Comparison of ENCODE assay signal across 15 cellular contexts in the genomic region with DNA sequence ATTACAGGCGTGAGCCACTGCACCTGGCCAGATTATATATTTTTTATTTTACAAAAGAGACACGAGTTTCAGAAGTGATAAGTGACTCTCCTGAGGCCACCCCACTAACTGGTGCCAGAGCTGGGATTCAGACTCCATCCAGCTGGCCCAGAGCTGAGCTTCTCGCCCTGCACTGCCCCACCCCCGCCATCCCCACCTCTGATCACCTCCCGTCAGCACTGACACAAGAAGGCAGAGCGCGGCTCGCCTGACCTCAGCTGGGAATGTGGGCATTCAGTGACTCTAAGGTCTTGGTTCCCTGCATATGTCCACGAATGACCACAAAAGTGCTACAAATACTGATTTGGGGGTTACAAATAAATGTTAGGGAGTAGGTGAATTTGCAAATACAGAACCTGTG. TPM values are rescaled to one million over a fixed set of nuclear protein-coding genes. Genes with fewer than 3 reads are reported as not detected.
DNase-seq lines count a peak whose midpoint lies in the region; ATAC-seq and TF ChIP-seq lines count a peak whose summit lies in the region.
"Had no signal": no experiment of that assay in that cellular context is flagged by ENCODE, and none has a peak within 500 bp of the region (broad histone marks: within the 10 kb centered on the region; RNA-seq: fewer than 3 reads in every experiment).

No MANE protein-coding gene starts in this region.

- no peak overlapping the region for H3K4me3 Mint-ChIP-seq in activated naive CD8-positive, alpha-beta T cell treated with anti-CD3 and anti-CD28 coated beads, Interleukin-2, amount 10 ng/mL, durations not matched to agents 7 days and 5 days
- no peak overlapping the region for H3K4me3 Mint-ChIP-seq in activated naive CD8-positive, alpha-beta T cell treated with anti-CD3 and anti-CD28 coated beads, Interleukin-2, amount 50 U/mL, for 24 hours
- no peak overlapping the region for H3K4me3 Mint-ChIP-seq in glutamatergic neuron (ENCODE audit: unreplicated experiment)
- no peak overlapping the region for H3K4me3 Mint-ChIP-seq in activated T-helper 2 cell treated with anti-CD3 and anti-CD28 coated beads, Interferon-gamma antibody, Interleukin-2, Interleukin-4, amounts not matched to agents 10 μg/mL and 5 μg/mL and 100 μg/mL, durations not matched to agents 14 hours and 24 hours and 36 hours (ENCODE audit: low read depth)
- H3K4me3 Mint-ChIP-seq: CD8-positive, alpha-beta memory T cell had no signal

- no peaks in the 10 kb centered on the region for H3K4me1 Mint-ChIP-seq in activated naive CD8-positive, alpha-beta T cell treated with anti-CD3 and anti-CD28 coated beads, Interleukin-2, amount 10 ng/mL, durations not matched to agents 7 days and 5 days
- H3K4me1 Mint-ChIP-seq in activated naive CD8-positive, alpha-beta T cell treated with anti-CD3 and anti-CD28 coated beads, Interleukin-2, amount 50 U/mL, for 24 hours, result no peaks in the 10 kb centered on the region
- peaks cover 9% of the 10 kb centered on the region for H3K4me1 Mint-ChIP-seq in glutamatergic neuron (ENCODE audit: low read depth, unreplicated experiment)
- no peaks in the 10 kb centered on the region for H3K4me1 Mint-ChIP-seq in activated T-helper 2 cell treated with anti-CD3 and anti-CD28 coated beads, Interferon-gamma antibody, Interleukin-2, Interleukin-4, amounts not matched to agents 10 μg/mL and 5 μg/mL and 100 μg/mL, durations not matched to agents 14 hours and 24 hours and 36 hours (ENCODE audit: low read depth)
- H3K4me1 Mint-ChIP-seq: CD8-positive, alpha-beta memory T cell had no signal

- no peak for TF ChIP-seq CTCF in glutamatergic neuron (IDR thresholded peaks at IDR 0.05; ENCODE audit: partially characterized antibody, unreplicated experiment)

- H3K9me3 Mint-ChIP-seq in activated naive CD8-positive, alpha-beta T cell treated with anti-CD3 and anti-CD28 coated beads, Interleukin-2, amount 10 ng/mL, durations not matched to agents 7 days and 5 days, result peaks cover 2% of the 10 kb centered on the region
- H3K9me3 Mint-ChIP-seq in activated naive CD8-positive, alpha-beta T cell treated with anti-CD3 and anti-CD28 coated beads, Interleukin-2, amount 50 U/mL, for 24 hours, result no peaks in the 10 kb centered on the region
- H3K9me3 Mint-ChIP-seq in glutamatergic neuron (ENCODE audit: unreplicated experiment), result peaks cover 14% of the 10 kb centered on the region
- peaks cover 4% of the 10 kb centered on the region for H3K9me3 Mint-ChIP-seq in activated T-helper 2 cell treated with anti-CD3 and anti-CD28 coated beads, Interferon-gamma antibody, Interleukin-2, Interleukin-4, amounts not matched to agents 10 μg/mL and 5 μg/mL and 100 μg/mL, durations not matched to agents 14 hours and 24 hours and 36 hours

- no peaks in the 10 kb centered on the region for H3K27me3 Mint-ChIP-seq in activated naive CD8-positive, alpha-beta T cell treated with anti-CD3 and anti-CD28 coated beads, Interleukin-2, amount 10 ng/mL, durations not matched to agents 7 days and 5 days
- no peaks in the 10 kb centered on the region for H3K27me3 Mint-ChIP-seq in activated naive CD8-positive, alpha-beta T cell treated with anti-CD3 and anti-CD28 coated beads, Interleukin-2, amount 50 U/mL, for 24 hours
- peaks cover 5% of the 10 kb centered on the region for H3K27me3 Mint-ChIP-seq in glutamatergic neuron (ENCODE audit: unreplicated experiment)
- no peaks in the 10 kb centered on the region for H3K27me3 Mint-ChIP-seq in activated T-helper 2 cell treated with anti-CD3 and anti-CD28 coated beads, Interferon-gamma antibody, Interleukin-2, Interleukin-4, amounts not matched to agents 10 μg/mL and 5 μg/mL and 100 μg/mL, durations not matched to agents 14 hours and 24 hours and 36 hours (ENCODE audit: low read depth)

- intact Hi-C loops in activated T-helper 2 cell treated with anti-CD3 and anti-CD28 coated beads, Interferon-gamma antibody, Interleukin-2, Interleukin-4, amounts not matched to agents 10 μg/mL and 5 μg/mL and 100 μg/mL, durations not matched to agents 14 hours and 24 hours and 36 hours (cut with micrococcal nuclease), result no loop called here

- POLR2A ChIA-PET in activated naive CD8-positive, alpha-beta T cell treated with anti-CD3 and anti-CD28 coated beads, Interleukin-2, amount 10 ng/mL, durations not matched to agents 7 days and 5 days (lab: Charles Lee), result no interaction called here

- no peaks in the 10 kb centered on the region for H3K36me3 Mint-ChIP-seq in activated naive CD8-positive, alpha-beta T cell treated with anti-CD3 and anti-CD28 coated beads, Interleukin-2, amount 10 ng/mL, durations not matched to agents 7 days and 5 days
- H3K36me3 Mint-ChIP-seq in activated naive CD8-positive, alpha-beta T cell treated with anti-CD3 and anti-CD28 coated beads, Interleukin-2, amount 50 U/mL, for 24 hours (ENCODE audit: low read depth), result no peaks in the 10 kb centered on the region
- H3K36me3 Mint-ChIP-seq in glutamatergic neuron (ENCODE audit: unreplicated experiment), result no peaks in the 10 kb centered on the region
- H3K36me3 Mint-ChIP-seq in activated T-helper 2 cell treated with anti-CD3 and anti-CD28 coated beads, Interferon-gamma antibody, Interleukin-2, Interleukin-4, amounts not matched to agents 10 μg/mL and 5 μg/mL and 100 μg/mL, durations not matched to agents 14 hours and 24 hours and 36 hours (ENCODE audit: low read depth), result no peaks in the 10 kb centered on the region

- DNase-seq in DMS 273 (lab: John Stamatoyannopoulos, UW; ENCODE audit: unreplicated experiment) (peak; percentile 69), DMS 273 treated with DMSO at 0.1 percent for 48 hours (lab: John Stamatoyannopoulos, UW) (no peak), glutamatergic neuron (peak; percentile 23), NCI-H2107 treated with DMSO at 0.1 percent for 48 hours (lab: John Stamatoyannopoulos, UW; ENCODE audit: unreplicated experiment) (no peak)
- DNase-seq in activated naive CD8-positive, alpha-beta T cell treated with anti-CD3 and anti-CD28 coated beads, Interleukin-2, amount 10 ng/mL, durations not matched to agents 7 days and 5 days, result no peak
- DNase-seq in activated naive CD8-positive, alpha-beta T cell treated with anti-CD3 and anti-CD28 coated beads, Interleukin-2, amount 50 U/mL, for 24 hours, result no peak
- no peak for DNase-seq in activated T-helper 2 cell treated with anti-CD3 and anti-CD28 coated beads, Interferon-gamma antibody, Interleukin-2, Interleukin-4, amounts not matched to agents 10 μg/mL and 5 μg/mL and 100 μg/mL, durations not matched to agents 14 hours and 24 hours and 36 hours (ENCODE audit: low spot score)
- DNase-seq: 8988T; AML-193; Caco-2; CD8-positive, alpha-beta memory T cell; GOT3 had no signal

- H3K27ac Mint-ChIP-seq in activated naive CD8-positive, alpha-beta T cell treated with anti-CD3 and anti-CD28 coated beads, Interleukin-2, amount 10 ng/mL, durations not matched to agents 7 days and 5 days, result no peak overlapping the region
- no peak overlapping the region for H3K27ac Mint-ChIP-seq in activated naive CD8-positive, alpha-beta T cell treated with anti-CD3 and anti-CD28 coated beads, Interleukin-2, amount 50 U/mL, for 24 hours
- peak overlapping the region; percentile 98 for H3K27ac Mint-ChIP-seq in glutamatergic neuron (ENCODE audit: unreplicated experiment)
- no peak overlapping the region for H3K27ac Mint-ChIP-seq in activated T-helper 2 cell treated with anti-CD3 and anti-CD28 coated beads, Interferon-gamma antibody, Interleukin-2, Interleukin-4, amounts not matched to agents 10 μg/mL and 5 μg/mL and 100 μg/mL, durations not matched to agents 14 hours and 24 hours and 36 hours
- H3K27ac Mint-ChIP-seq: CD8-positive, alpha-beta memory T cell had no signal

- peak; percentile 33 for ATAC-seq in activated naive CD8-positive, alpha-beta T cell treated with anti-CD3 and anti-CD28 coated beads, Interleukin-2, amount 10 ng/mL, durations not matched to agents 7 days and 5 days (ENCODE audit: low read depth)
- no peak for ATAC-seq in activated naive CD8-positive, alpha-beta T cell treated with anti-CD3 and anti-CD28 coated beads, Interleukin-2, amount 50 U/mL, for 24 hours
- ATAC-seq in GM21576 (IDR thresholded peaks at IDR 0.05; ENCODE audit: unreplicated experiment), result no peak
- ATAC-seq: HepG2 had no signal

RNA-seq across cellular contexts. Expression of a gene that starts 56.1 kb away (rescaled TPM):
- not detected for total RNA-seq in activated naive CD8-positive, alpha-beta T cell treated with anti-CD3 and anti-CD28 coated beads, Interleukin-2, amount 10 ng/mL, durations not matched to agents 7 days and 5 days
- total RNA-seq in glutamatergic neuron (ENCODE audit: unreplicated experiment), result 0.39 TPM
- total RNA-seq in activated T-helper 2 cell treated with anti-CD3 and anti-CD28 coated beads, Interferon-gamma antibody, Interleukin-2, Interleukin-4, amounts not matched to agents 10 μg/mL and 5 μg/mL and 100 μg/mL, durations not matched to agents 14 hours and 24 hours and 36 hours, result 0.07 TPM in 1 of 2 replicates, not detected in the other
- total RNA-seq: Caco-2; CD8-positive, alpha-beta memory T cell; G401 had no signal

Comparison
In these comparisons a context has a peak if more than half of its experiments do, and no peak if none do; other contexts are left out.
1. DNase-seq: peak in DMS 273 (single experiment) and glutamatergic neuron (single experiment); none in DMS 273 treated with DMSO at 0.1 percent for 48 hours (single experiment), activated naive CD8-positive, alpha-beta T cell treated with anti-CD3 and anti-CD28 coated beads, Interleukin-2, amount 10 ng/mL, durations not matched to agents 7 days and 5 days (single experiment), activated naive CD8-positive, alpha-beta T cell treated with anti-CD3 and anti-CD28 coated beads, Interleukin-2, amount 50 U/mL, for 24 hours (single experiment), NCI-H2107 treated with DMSO at 0.1 percent for 48 hours (single experiment) and activated T-helper 2 cell treated with anti-CD3 and anti-CD28 coated beads, Interferon-gamma antibody, Interleukin-2, Interleukin-4, amounts not matched to agents 10 μg/mL and 5 μg/mL and 100 μg/mL, durations not matched to agents 14 hours and 24 hours and 36 hours (single experiment).